In genomic region chr12:97912943-97913342, GRCh38 we compare ENCODE assay signal across 1 cellular context.
TF ChIP-seq lines count a peak whose summit lies in the region.

No MANE protein-coding gene starts in this region.

TF ChIP-seq in WTC11, 78 proteins besides CTCF, POLR2A, EP300 and RAD21 (continued from another document):
- TF ChIP-seq AFF4 (CRISPR knock-in tag; IDR thresholded peaks at IDR 0.05; ENCODE audit: borderline replicate concordance) (no peak), ZNF281 (CRISPR knock-in tag; IDR thresholded peaks at IDR 0.05) (no peak), ATF3 (CRISPR knock-in tag; conservative IDR thresholded peaks at IDR 0.05) (no peak), TEAD1 (CRISPR knock-in tag; IDR thresholded peaks at IDR 0.05) (no peak), MXD4 (CRISPR knock-in tag; IDR thresholded peaks at IDR 0.05; ENCODE audit: borderline replicate concordance) (no peak)
